ENCODE assay signal across 7 cellular contexts in the genomic region with DNA sequence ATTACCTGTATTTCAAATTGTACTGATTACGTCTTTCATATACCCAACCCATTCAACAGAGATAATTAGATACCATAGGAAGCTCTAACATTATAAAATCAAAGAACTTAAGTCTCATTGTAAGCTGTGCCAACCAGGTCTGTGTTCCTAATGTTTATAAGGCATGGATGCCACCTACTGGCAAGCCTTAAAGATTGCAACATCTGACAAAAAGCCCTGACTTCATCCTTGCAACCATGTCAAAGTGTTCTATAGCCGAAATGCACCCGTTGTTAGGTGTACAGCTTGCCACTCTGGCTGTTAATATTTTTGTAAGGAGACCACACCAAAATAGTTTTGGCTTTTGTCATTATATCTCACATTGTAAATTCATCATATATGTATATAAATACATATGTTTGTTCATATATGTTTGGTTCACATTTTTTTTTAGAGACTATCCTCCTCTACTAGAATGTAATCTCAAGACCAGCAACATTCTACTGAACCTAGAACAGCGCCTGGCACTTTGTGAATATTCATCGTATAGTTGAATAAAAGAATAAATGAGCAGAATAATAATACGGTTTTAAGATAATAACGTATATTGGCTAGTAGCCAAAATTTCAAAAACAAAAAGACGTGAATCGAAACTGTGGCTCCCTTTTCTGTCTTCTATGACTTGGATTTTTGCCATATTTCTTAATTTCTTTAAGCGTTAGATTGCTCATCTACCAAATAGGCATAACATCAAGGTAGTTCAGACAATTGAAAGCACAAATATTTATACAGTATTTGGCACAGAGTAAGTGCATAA.
A peak's percentile ranks its signal among the peaks of the same experiment; 100 is the strongest.
DNase-seq lines count a peak whose midpoint lies in the region; ATAC-seq and TF ChIP-seq lines count a peak whose summit lies in the region.

No MANE protein-coding gene starts in this region.

- peaks cover 8% of the 10 kb centered on the region for H3K27me3 Mint-ChIP-seq in activated CD8-positive, alpha-beta T cell treated with anti-CD3 and anti-CD28 coated beads, Interleukin-2, amount 10 ng/mL, durations not matched to agents 7 days and 5 days (ENCODE audit: low read depth)

- no peak for TF ChIP-seq EP300 in ovary (IDR thresholded peaks at IDR 0.05)

- peak; percentile 99 for ATAC-seq in GM21381 (IDR thresholded peaks at IDR 0.05; ENCODE audit: unreplicated experiment)
- peak; percentile 99 for ATAC-seq in HG03565 (IDR thresholded peaks at IDR 0.05; ENCODE audit: unreplicated experiment)
- peak; percentile 75 for ATAC-seq in activated CD8-positive, alpha-beta T cell treated with anti-CD3 and anti-CD28 coated beads, Interleukin-2, amount 10 ng/mL, durations not matched to agents 7 days and 5 days

- H3K36me3 ChIP-seq in ovary, result no peaks in the 10 kb centered on the region

- H3K27me3 ChIP-seq in ovary, result no peaks in the 10 kb centered on the region

- H3K9me3 Mint-ChIP-seq in activated CD8-positive, alpha-beta T cell treated with anti-CD3 and anti-CD28 coated beads, Interleukin-2, amount 10 ng/mL, durations not matched to agents 7 days and 5 days (ENCODE audit: insufficient read depth), result no peaks in the 10 kb centered on the region

- no peak for TF ChIP-seq POLR2A in ovary (IDR thresholded peaks at IDR 0.05)

- no peak overlapping the region for H3K27ac ChIP-seq in ovary

- H3K4me3 ChIP-seq in fibroblast of villous mesenchyme (ENCODE audit: low read depth, low read length) (no peak overlapping the region), ovary (no peak overlapping the region)

- DNase-seq in G401 (ENCODE audit: low spot score) (peak; percentile 91), NCI-H526 treated with DMSO at 0.1 percent for 48 hours (lab: John Stamatoyannopoulos, UW) (peak; percentile 72), fibroblast of villous mesenchyme (ENCODE audit: low read depth) (peak; percentile 79), ovary (peak in 3 of 5 donors; percentile 15 to 34 (median 28))
- DNase-seq in activated CD8-positive, alpha-beta T cell treated with anti-CD3 and anti-CD28 coated beads, Interleukin-2, amount 10 ng/mL, durations not matched to agents 7 days and 5 days, result peak; percentile 57

- POLR2A ChIA-PET in activated CD8-positive, alpha-beta T cell treated with anti-CD3 and anti-CD28 coated beads, Interleukin-2, amount 10 ng/mL, durations not matched to agents 7 days and 5 days (lab: Charles Lee), result no interaction called here

- H3K4me1 ChIP-seq in ovary (ENCODE audit: insufficient read depth), result no peaks in the 10 kb centered on the region

- no peak overlapping the region for H3K27ac Mint-ChIP-seq in activated CD8-positive, alpha-beta T cell treated with anti-CD3 and anti-CD28 coated beads, Interleukin-2, amount 10 ng/mL, durations not matched to agents 7 days and 5 days

- H3K9me3 ChIP-seq in ovary, result no peaks in the 10 kb centered on the region

- no peaks in the 10 kb centered on the region for H3K36me3 Mint-ChIP-seq in activated CD8-positive, alpha-beta T cell treated with anti-CD3 and anti-CD28 coated beads, Interleukin-2, amount 10 ng/mL, durations not matched to agents 7 days and 5 days (ENCODE audit: low read depth)

- CTCF ChIA-PET in activated CD8-positive, alpha-beta T cell treated with anti-CD3 and anti-CD28 coated beads, Interleukin-2, amount 10 ng/mL, durations not matched to agents 7 days and 5 days (lab: Charles Lee), result interaction anchor here (0.6 to 2.8 kb wide), 10 partner anchors 10 to 838 kb away, joined by 3 to 43 read pairs (median 3); no protein-coding TSS in a partner anchor

- WGBS in ovary, 3 donors, result 13 to 24% (median 20%) methylated on average over 10 of the region's 10 CpGs

- H3K4me3 Mint-ChIP-seq in activated CD8-positive, alpha-beta T cell treated with anti-CD3 and anti-CD28 coated beads, Interleukin-2, amount 10 ng/mL, durations not matched to agents 7 days and 5 days, result no peak overlapping the region

- peaks cover 7% of the 10 kb centered on the region for H3K4me1 Mint-ChIP-seq in activated CD8-positive, alpha-beta T cell treated with anti-CD3 and anti-CD28 coated beads, Interleukin-2, amount 10 ng/mL, durations not matched to agents 7 days and 5 days (ENCODE audit: low read depth)

- in situ Hi-C loops in G401 (cut with HindIII; ENCODE audit: low sequenced_read_pairs), result no loop called here

- TF ChIP-seq CTCF in fibroblast of villous mesenchyme (IDR thresholded peaks at IDR 0.05; ENCODE audit: insufficient read depth, low read depth, low read length) (peak; percentile 75), ovary (IDR thresholded peaks at IDR 0.05) (peak in 2 of 3 donors; percentile 34 to 50)

- intact Hi-C loops in ovary (cut with DNase I), result no loop called here

Comparison
In these comparisons a context has a peak if more than half of its experiments do, and no peak if none do; other contexts are left out.
1. DNase-seq: peak in every context shown above with its lines; median percentile 91 in G401; 79 in fibroblast of villous mesenchyme; 72 in NCI-H526 treated with DMSO at 0.1 percent for 48 hours; 57 in activated CD8-positive, alpha-beta T cell treated with anti-CD3 and anti-CD28 coated beads, Interleukin-2, amount 10 ng/mL, durations not matched to agents 7 days and 5 days; 28 in ovary.